10 cellular contexts compared by ENCODE assay signal in the genomic region with DNA sequence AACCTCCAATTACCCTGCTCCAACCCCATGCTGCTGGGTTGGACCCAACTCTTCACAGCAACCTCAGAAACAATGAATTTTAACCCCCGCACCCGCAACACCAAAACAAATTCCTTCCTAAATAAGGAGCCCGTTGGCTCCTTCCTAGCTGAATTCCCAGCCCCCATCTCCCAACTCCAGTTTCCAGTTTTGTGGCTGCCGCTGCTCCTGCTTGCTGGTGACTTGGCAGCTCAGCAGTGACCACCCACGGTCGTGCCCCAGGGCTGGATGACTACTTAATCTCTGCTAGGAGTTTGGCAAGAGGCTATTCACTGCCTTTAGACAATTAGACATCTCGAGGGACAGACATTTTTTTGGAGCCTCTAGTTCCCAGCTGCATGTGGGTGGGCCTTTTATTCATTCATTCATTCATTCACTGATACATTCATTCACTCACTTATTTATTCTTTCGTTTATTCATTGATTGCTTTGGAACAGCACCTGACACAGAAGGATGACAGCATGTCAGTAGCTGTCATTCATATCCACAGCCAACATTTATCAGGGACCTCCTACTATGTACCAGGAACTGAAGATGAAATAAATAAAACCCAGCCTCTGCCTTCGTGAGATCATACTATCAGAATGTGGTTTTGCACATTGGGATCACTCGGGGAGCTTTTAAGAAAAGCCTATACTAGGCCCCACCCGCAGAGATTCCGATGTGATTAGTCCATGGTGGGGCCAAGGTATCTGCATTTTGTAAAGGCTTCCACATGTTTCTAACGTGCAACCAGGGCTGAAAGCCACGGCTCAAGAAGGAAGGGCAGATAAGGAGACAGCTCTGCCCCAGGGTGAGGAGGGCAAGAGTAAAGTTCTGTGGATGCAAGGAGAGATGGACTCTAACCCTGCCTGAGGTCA.
DNase-seq lines count a peak whose midpoint lies in the region; ATAC-seq and TF ChIP-seq lines count a peak whose summit lies in the region.
"Had no signal": no experiment of that assay in that cellular context is flagged by ENCODE, and none has a peak within 500 bp of the region (broad histone marks: within the 10 kb centered on the region; RNA-seq: fewer than 3 reads in every experiment).

No MANE protein-coding gene starts in this region.

- H3K9me3 ChIP-seq in ES-I3 (ENCODE audit: control insufficient read depth, insufficient read depth, low read length) (no peaks in the 10 kb centered on the region), SK-N-MC (ENCODE audit: low read depth, low read length) (no peaks in the 10 kb centered on the region), prostate gland (no peaks in the 10 kb centered on the region)

- no peak for DNase-seq in SK-N-MC (ENCODE audit: low read depth, low spot score)
- peak; percentile 80 for DNase-seq in fibroblast of villous mesenchyme (ENCODE audit: low read depth)
- DNase-seq in prostate gland (ENCODE audit: low spot score): peak; percentile 14
- no peak for DNase-seq in T-helper 9 cell
- no peak for DNase-seq in germinal center (ENCODE audit: low spot score)
- DNase-seq in DMS153 treated with DMSO at 0.1 percent for 48 hours (lab: John Stamatoyannopoulos, UW; ENCODE audit: unreplicated experiment): no peak
- DNase-seq: dermis blood vessel endothelial cell had no signal

- H3K27me3 ChIP-seq in prostate gland (replicated peaks; ENCODE audit: insufficient read depth): no peaks in the 10 kb centered on the region

- ATAC-seq in GM18520 (IDR thresholded peaks at IDR 0.05; ENCODE audit: unreplicated experiment): no peak
- ATAC-seq: GM12878 had no signal

- WGBS in prostate gland: 41% methylated on average over 14 of the region's 14 CpGs

- H3K27ac ChIP-seq in SK-N-MC: peak overlapping the region; percentile 25; the same call in 1 of the 2 replicates
- H3K27ac ChIP-seq in prostate gland: no peak overlapping the region

- H3K9ac ChIP-seq in ES-I3 (ENCODE audit: low read depth, low read length): 0 out of 2 replicates have a peak overlapping the region, but pooled peaks have one; percentile 2
- no peak overlapping the region for H3K9ac ChIP-seq in SK-N-MC (ENCODE audit: insufficient read length)

- no peaks in the 10 kb centered on the region for H3K36me3 ChIP-seq in ES-I3 (ENCODE audit: insufficient read depth, low read length)
- H3K36me3 ChIP-seq in SK-N-MC (ENCODE audit: insufficient read depth, low read length): no peaks in the 10 kb centered on the region
- no peaks in the 10 kb centered on the region for H3K36me3 ChIP-seq in prostate gland

- H3K4me1 ChIP-seq in ES-I3 (ENCODE audit: insufficient read depth, low read length) (peaks cover 27% of the 10 kb centered on the region), prostate gland (replicated peaks) (no peaks in the 10 kb centered on the region)

- TF ChIP-seq CTCF in fibroblast of villous mesenchyme (IDR thresholded peaks at IDR 0.05; ENCODE audit: insufficient read depth, low read depth, low read length) (no peak), prostate gland (IDR thresholded peaks at IDR 0.05) (no peak)

- H3K4me3 ChIP-seq in SK-N-MC (no peak overlapping the region), fibroblast of villous mesenchyme (ENCODE audit: low read depth, low read length) (no peak overlapping the region), prostate gland (no peak overlapping the region)
- H3K4me3 ChIP-seq: GM12878 had no signal

- intact Hi-C loops in prostate gland (cut with DNase I): no loop called here

- no peak for TF ChIP-seq POLR2A in prostate gland (IDR thresholded peaks at IDR 0.05)

Comparison
In these comparisons a context has a peak if more than half of its experiments do, and no peak if none do; other contexts are left out.
1. DNase-seq: peak in fibroblast of villous mesenchyme (single experiment) and prostate gland (single experiment); none in SK-N-MC (single experiment), T-helper 9 cell (single experiment), germinal center (single experiment) and DMS153 treated with DMSO at 0.1 percent for 48 hours (single experiment).